Comparison of ENCODE assay signal across 20 cellular contexts in genomic region chr11:76189682-76190081, GRCh38. TPM values are rescaled to one million over a fixed set of nuclear protein-coding genes. Genes with fewer than 3 reads are reported as not detected.
DNase-seq lines count a peak whose midpoint lies in the region; ATAC-seq, FAIRE-seq and TF ChIP-seq lines count a peak whose summit lies in the region.
"Had no signal": no experiment of that assay in that cellular context is flagged by ENCODE, and none has a peak within 500 bp of the region (broad histone marks: within the 10 kb centered on the region; RNA-seq: fewer than 3 reads in every experiment).

No MANE protein-coding gene starts in this region.

- H3K4me1 Mint-ChIP-seq in MCF 10A (ENCODE audit: insufficient read depth, unreplicated experiment): no peaks in the 10 kb centered on the region

- H2AFZ ChIP-seq in K562 (ENCODE audit: low read depth, low read length): no peak overlapping the region
- peak overlapping the region; percentile 35 for H2AFZ ChIP-seq in neuronal stem cell (ENCODE audit: low read length)
- H2AFZ ChIP-seq: GM23248 had no signal

- no peaks in the 10 kb centered on the region for H3K9me3 ChIP-seq in breast epithelium
- no peaks in the 10 kb centered on the region for H3K9me3 ChIP-seq in K562 (replicated peaks; ENCODE audit: control insufficient read depth, insufficient read depth, low read depth, low read length)
- no peaks in the 10 kb centered on the region for H3K9me3 ChIP-seq in neuronal stem cell (replicated peaks in 1 of 2; ENCODE audit: control insufficient read depth in 2 of 2, insufficient read depth in 1 of 2, low read depth in 1 of 2, low read length in 2 of 2)
- H3K9me3 ChIP-seq: A549, HAP-1 had no signal

- no peaks in the 10 kb centered on the region for H3K79me2 ChIP-seq in K562 (ENCODE audit: control insufficient read depth, insufficient read depth, low read length)

- BruUV-seq in MCF 10A (replicated peaks; lab: Mats Ljungman, UMichigan) (no TSS peak), K562 (replicated peaks; lab: Mats Ljungman, UMichigan) (no TSS peak)

- H2BK15ac ChIP-seq in neuronal stem cell (ENCODE audit: low read length): no peak overlapping the region

- DNase-seq in breast epithelium (ENCODE audit: low spot score in 2 of 2) (no peak), MCF 10A (ENCODE audit: unreplicated experiment) (no peak), K562 (ENCODE audit: extremely low read depth in 1 of 4, low spot score in 3 of 4) (no peak), neuronal stem cell (ENCODE audit: low spot score) (no peak), HTR-8/SVneo (ENCODE audit: insufficient read length, low spot score) (no peak)
- no peak for DNase-seq in stimulated activated CD4-positive, alpha-beta T cell treated with anti-CD3 and anti-CD28 coated beads, Interleukin-4, amount 100 ng/mL, for 1 hour
- DNase-seq: AML-193; Calu3; CD8-positive, alpha-beta T cell; DMS79 treated with DMSO at 0.1 percent for 48 hours; EL; GM23248; KBM-7 had no signal

- no peaks in the 10 kb centered on the region for H3K27me3 Mint-ChIP-seq in MCF 10A (ENCODE audit: insufficient read depth, unreplicated experiment)

- intact Hi-C loops in breast epithelium (cut with DNase I; ENCODE audit: low total_unique reads): no loop called here
- intact Hi-C loops in MCF 10A (cut with micrococcal nuclease): no loop called here
- intact Hi-C loops in K562 (cut with micrococcal nuclease): no loop called here

- no peak for ATAC-seq in K562
- ATAC-seq in HG02642 (IDR thresholded peaks at IDR 0.05; ENCODE audit: poor library complexity, unreplicated experiment): no peak
- ATAC-seq: A549; CD8-positive, alpha-beta T cell; GM12878 had no signal

- no peak overlapping the region for H4K91ac ChIP-seq in neuronal stem cell (ENCODE audit: low read depth, low read length, poor library complexity)

- peak overlapping the region; percentile 66 for H2AK5ac ChIP-seq in neuronal stem cell (ENCODE audit: low read depth, low read length)

- TF ChIP-seq RAD21 in K562 (CRISPR knock-in tag; conservative IDR thresholded peaks at IDR 0.05 in 1 of 2, IDR thresholded peaks at IDR 0.05 in 1 of 2): no peak

- H3K79me1 ChIP-seq in neuronal stem cell (ENCODE audit: low read depth, low read length): peaks cover 2% of the 10 kb centered on the region

- TF ChIP-seq EP300 in K562 (IDR thresholded peaks at IDR 0.05; ENCODE audit: low read length): no peak

- H2BK12ac ChIP-seq in neuronal stem cell (ENCODE audit: low read length): no peak overlapping the region

- POLR2A ChIA-PET in MCF 10A (lab: Yijun Ruan, JAX) (no interaction called here), K562 (lab: Yijun Ruan, JAX) (interaction anchor here (0.8 to 2.5 kb wide), 2 partner anchors 11 to 12 kb away, joined by 3 to 9 read pairs; no protein-coding TSS in a partner anchor)

- in situ Hi-C loops in K562 (cut with MboI): no loop called here

- H3K4me1 ChIP-seq in breast epithelium: peaks cover 0 to 4% of the 10 kb centered on the region in 2 donors
- H3K4me1 ChIP-seq in K562 (replicated peaks in 1 of 2; ENCODE audit: control insufficient read depth in 2 of 2, insufficient read depth in 2 of 2, low read length in 2 of 2): peaks cover 12 to 38% of the 10 kb centered on the region in 2 experiments
- peaks cover under 1 to 8% of the 10 kb centered on the region in 2 donors for H3K4me1 ChIP-seq in neuronal stem cell (ENCODE audit: control insufficient read depth in 2 of 2, insufficient read depth in 1 of 2, low read depth in 1 of 2, low read length in 2 of 2)
- H3K4me1 ChIP-seq: A549, HAP-1 had no signal

- H3K27ac Mint-ChIP-seq in MCF 10A (ENCODE audit: low read depth, unreplicated experiment): no peak overlapping the region
- H3K27ac Mint-ChIP-seq: CD8-positive, alpha-beta T cell had no signal

- H3K27me3 ChIP-seq in breast epithelium (no peaks in the 10 kb centered on the region), K562 (ENCODE audit: control insufficient read depth in 2 of 2, insufficient read depth in 2 of 2, low read length in 2 of 2) (peaks cover 0 to 20% of the 10 kb centered on the region in 2 experiments; a peak in 2 of 5 replicates), neuronal stem cell (ENCODE audit: control insufficient read depth in 3 of 3, insufficient read depth in 3 of 3, low read depth in 1 of 3, low read length in 3 of 3) (peaks cover 0 to 24% (median 0%) of the 10 kb centered on the region in 3 experiments)

- TF ChIP-seq CTCF in breast epithelium (IDR thresholded peaks at IDR 0.05) (no peak), MCF 10A (IDR thresholded peaks at IDR 0.05; ENCODE audit: unreplicated experiment) (no peak), K562 (IDR thresholded peaks at IDR 0.05 in 2 of 3, conservative IDR thresholded peaks at IDR 0.05 in 1 of 3; ENCODE audit: insufficient read depth in 2 of 3, low read depth in 1 of 3, low read length in 3 of 3) (no peak)

- H3K14ac ChIP-seq in neuronal stem cell (ENCODE audit: low read length): no peak overlapping the region

- no peaks in the 10 kb centered on the region for H4K20me1 ChIP-seq in K562 (replicated peaks; ENCODE audit: control insufficient read depth, insufficient read depth, low read length)

- FAIRE-seq in K562 (lab: Jason Lieb, UNC) (no peak), HTR-8/SVneo (lab: Jason Lieb, UNC) (no peak)
- FAIRE-seq: A549, GM12878 had no signal

- H4K8ac ChIP-seq in neuronal stem cell (ENCODE audit: low read depth, low read length): no peak overlapping the region

- H3K9me1 ChIP-seq in K562 (ENCODE audit: control insufficient read depth, insufficient read depth, low read length): no peaks in the 10 kb centered on the region

- no peak overlapping the region for H3K4ac ChIP-seq in neuronal stem cell (ENCODE audit: low read length)

- 27% methylated on average over 4 of the region's 6 CpGs for WGBS in K562 (ENCODE audit: insufficient coverage, low coverage, missing lambda C conversion rate)
- no CpG with 5 or more reads among the region's 6 CpGs for WGBS in neuronal stem cell (ENCODE audit: extremely low coverage in 2 of 2, insufficient read length in 2 of 2, insufficient replicate concordance in 1 of 2), 2 donors

- H2BK5ac ChIP-seq in neuronal stem cell (ENCODE audit: low read length): no peak overlapping the region

- no peak overlapping the region for H3K23ac ChIP-seq in neuronal stem cell (ENCODE audit: low read depth, low read length, poor library complexity)

- no peaks in the 10 kb centered on the region for H3K36me3 Mint-ChIP-seq in MCF 10A (ENCODE audit: insufficient read depth, unreplicated experiment)
- H3K36me3 Mint-ChIP-seq: CD8-positive, alpha-beta T cell had no signal

- peak overlapping the region; percentile 6 to 48 for H3K27ac ChIP-seq in breast epithelium
- H3K27ac ChIP-seq in K562 (ENCODE audit: extremely low read depth, low read depth, low read length): no peak overlapping the region
- H3K27ac ChIP-seq in neuronal stem cell (replicated peaks; ENCODE audit: low read length): no peak overlapping the region
- H3K27ac ChIP-seq: 22Rv1, A549, GM23248 had no signal

- H3K9ac ChIP-seq in K562 (ENCODE audit: insufficient read depth in 1 of 2, low read depth in 2 of 2, low read length in 2 of 2) (no peak overlapping the region), neuronal stem cell (ENCODE audit: low read depth, low read length, poor library complexity) (no peak overlapping the region)
- H3K9ac ChIP-seq: GM23248 had no signal

- H3K4me2 ChIP-seq in K562 (ENCODE audit: insufficient read depth, low read length): no peak overlapping the region
- H3K4me2 ChIP-seq in neuronal stem cell (ENCODE audit: insufficient read depth, low read length, poor library complexity, severe bottlenecking): no peak overlapping the region
- H3K4me2 ChIP-seq: A549 had no signal

- H3K4me3 ChIP-seq in breast epithelium: no peak overlapping the region
- H3K4me3 ChIP-seq in K562: no peak overlapping the region
- H3K4me3 ChIP-seq in neuronal stem cell (ENCODE audit: low read length in 2 of 2): no peak overlapping the region
- H3K4me3 ChIP-seq: A549, GM12878, GM23248, HAP-1 had no signal

- CTCF ChIA-PET in MCF 10A (lab: Yijun Ruan, JAX): interaction anchor here (1.1 kb wide), 1 partner anchor 18 kb away, joined by 3 read pairs; no protein-coding TSS in a partner anchor
- CTCF ChIA-PET in K562 (lab: Yijun Ruan, JAX; ENCODE audit: low intra/inter-chr PET ratio): no interaction called here

- H3K4me3 Mint-ChIP-seq in MCF 10A (ENCODE audit: unreplicated experiment): no peak overlapping the region
- H3K4me3 Mint-ChIP-seq: CD8-positive, alpha-beta T cell had no signal

- no peaks in the 10 kb centered on the region for H3K9me3 Mint-ChIP-seq in MCF 10A (ENCODE audit: unreplicated experiment)
- H3K9me3 Mint-ChIP-seq: CD8-positive, alpha-beta T cell had no signal

- H2BK120ac ChIP-seq in neuronal stem cell (ENCODE audit: low read depth, low read length): no peak overlapping the region

- TF ChIP-seq POLR2A in breast epithelium (IDR thresholded peaks at IDR 0.05): no peak
- no peak for TF ChIP-seq POLR2A in K562 (conservative IDR thresholded peaks at IDR 0.05)

- H3K18ac ChIP-seq in neuronal stem cell (ENCODE audit: low read length): no peak overlapping the region

- H3K36me3 ChIP-seq in breast epithelium: no peaks in the 10 kb centered on the region
- no peaks in the 10 kb centered on the region for H3K36me3 ChIP-seq in K562 (ENCODE audit: control insufficient read depth, insufficient read depth, low read length)
- no peaks in the 10 kb centered on the region for H3K36me3 ChIP-seq in neuronal stem cell (replicated peaks in 1 of 2; ENCODE audit: control insufficient read depth in 2 of 2, insufficient read depth in 2 of 2, low read length in 2 of 2)
- H3K36me3 ChIP-seq: HAP-1 had no signal

RNA-seq across cellular contexts. Expression of gene WNT11, which starts 16.6 kb away (rescaled TPM):
- total RNA-seq in breast epithelium (10 to 100 TPM in 2 of 3 donors, 1 to 10 TPM in 1; 7.0 to 70.6 (median 17.7) TPM), MCF 10A (2022) (not detected in 2 replicates), K562 (2014; rRNA removed) (not detected in 2 replicates), K562 (2014; rRNA removed; fragmentation: Illumina TruSeq; extraction: Trizol) (not detected in 2 replicates), K562 (2015; rRNA removed; fragmentation: Illumina TruSeq; extraction: Trizol) (not detected in 2 replicates), K562 (2021) (0.09 TPM in 1 of 2 replicates, not detected in the other)
- total RNA-seq in K562 (2011; cell fraction: chromatin; rRNA removed; ENCODE audit: low replicate concordance): 0.28 and 0.58 TPM in 2 replicates
- total RNA-seq in K562 (2011; cell fraction: nucleolus; rRNA removed): 0.33 and 1.1 TPM in 2 replicates
- total RNA-seq in K562 (2011; cell fraction: nucleoplasm; rRNA removed): 0.37 and 0.53 TPM in 2 replicates
- polyA plus RNA-seq in K562 (2011; rRNA removed) (0.20 and 0.51 TPM in 2 replicates), K562 (2014; fragmentation: Illumina TruSeq; extraction: Trizol) (0.12 TPM in 1 of 2 replicates, not detected in the other), K562 (2014; fragmentation: Nextera tagmentation; extraction: Ambion mirVana) (under 1 TPM in 1 of 2 experiments, not detected in 1; 0.03 TPM), K562 (2014; rRNA removed) (0.05 TPM in 1 of 2 replicates, not detected in the other)
- 0.69 and 1.4 TPM in 2 replicates for polyA plus RNA-seq in K562 (2011; cell fraction: cytosol; rRNA removed)
- polyA plus RNA-seq in K562 (2011; cell fraction: nucleus; rRNA removed): 0.37 and 0.65 TPM in 2 replicates
- 0.22 and 0.37 TPM in 2 replicates for polyA plus RNA-seq in K562 (2012)
- polyA minus RNA-seq in K562 (2011; rRNA and poly(A)+ RNA removed): 0.28 TPM in 1 of 2 replicates, not detected in the other
- polyA minus RNA-seq in K562 (2011; cell fraction: cytosol; rRNA and poly(A)+ RNA removed): 1.8 TPM in 1 of 2 replicates, not detected in the other
- 0.56 TPM in 1 of 2 replicates, not detected in the other for polyA minus RNA-seq in K562 (2011; cell fraction: nucleus; rRNA and poly(A)+ RNA removed)
- polyA plus RNA-seq in neuronal stem cell (2013, experiment 1 of 2): 0.15 TPM
- polyA plus RNA-seq in neuronal stem cell (2013, experiment 2 of 2): 0.12 TPM
- total RNA-seq: Calu3, GM12878, GM23248, H4, IMR-90 had no signal
- polyA plus RNA-seq: GM23248 had no signal

Comparison
In these comparisons a context has a peak if more than half of its experiments do, and no peak if none do; other contexts are left out.
1. H3K27ac ChIP-seq: peak in breast epithelium (2 of 2); none in K562 (single experiment) and neuronal stem cell (single experiment).